20 cellular contexts compared by ENCODE assay signal in the genomic region with DNA sequence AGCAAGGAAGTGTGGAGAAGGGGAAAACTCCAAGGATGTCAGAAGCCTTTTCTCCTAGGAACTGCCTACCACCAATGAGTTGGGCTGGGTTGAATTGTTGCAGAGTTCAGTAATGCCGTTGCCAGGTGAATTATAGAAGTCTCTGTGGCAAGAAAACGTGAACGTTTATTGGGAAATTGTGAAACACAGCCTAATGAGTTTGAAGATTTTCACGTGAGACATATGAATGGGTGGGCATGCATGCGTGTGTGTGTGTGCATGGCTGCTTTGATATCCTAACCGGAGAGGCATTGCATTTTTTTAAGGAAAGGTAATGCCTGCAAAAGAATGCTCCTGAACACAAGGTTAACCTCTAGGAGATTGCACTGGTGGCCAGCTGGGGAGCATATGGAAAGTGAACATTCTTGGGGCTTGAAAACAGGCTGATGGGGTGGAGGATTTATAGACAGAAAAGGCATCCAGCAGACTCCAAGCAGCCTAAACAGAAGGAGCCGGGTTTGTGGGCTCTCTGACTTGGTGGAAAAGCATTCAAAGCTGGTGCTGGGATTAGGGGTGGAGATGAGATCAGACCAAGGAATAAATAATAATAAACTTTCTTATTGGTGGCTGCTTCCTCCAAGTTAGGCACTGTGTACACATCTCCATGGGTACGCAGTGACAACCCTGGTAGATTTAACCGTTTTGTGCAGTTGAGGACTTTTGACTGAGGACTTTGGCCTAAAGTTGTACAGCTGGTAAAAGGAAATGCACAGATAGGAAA.
A peak's percentile ranks its signal among the peaks of the same experiment; 100 is the strongest.
DNase-seq lines count a peak whose midpoint lies in the region; ATAC-seq and TF ChIP-seq lines count a peak whose summit lies in the region.
"Had no signal": no experiment of that assay in that cellular context is flagged by ENCODE, and none has a peak within 500 bp of the region (broad histone marks: within the 10 kb centered on the region; RNA-seq: fewer than 3 reads in every experiment).

No MANE protein-coding gene starts in this region.

- H3K27me3 ChIP-seq in stomach = peaks cover 0 to 3% (median 0%) of the 10 kb centered on the region in 3 donors
- H3K27me3 ChIP-seq: foreskin keratinocyte, right lobe of liver, vagina had no signal

- peaks cover 0 to 11% (median 0%) of the 10 kb centered on the region in 4 donors for H3K4me1 ChIP-seq in stomach
- H3K4me1 ChIP-seq: BE2C had no signal

- POLR2A ChIA-PET in RWPE1 (lab: Yijun Ruan, JAX; ENCODE audit: low non-redundant PET) = no interaction called here

- DNase-seq in EH (ENCODE audit: low read depth) (peak; percentile 82), RPMI7951 (ENCODE audit: low read depth) (peak; percentile 47), foreskin fibroblast (peak; percentile 40 to 85), stomach (no peak), RWPE1 (ENCODE audit: low spot score) (no peak), DMS153 treated with DMSO at 0.1 percent for 48 hours (lab: John Stamatoyannopoulos, UW; ENCODE audit: unreplicated experiment) (no peak), NCI-H1105 treated with DMSO at 0.1 percent for 48 hours (lab: John Stamatoyannopoulos, UW) (no peak)
- DNase-seq: activated CD4-positive, alpha-beta T cell treated with anti-CD3 and anti-CD28 coated beads for 48 hours; activated CD8-positive, alpha-beta memory T cell treated with anti-CD3 and anti-CD28 coated beads, Interleukin-2, amount 50 U/mL, for 4 hours; activated effector memory CD4-positive, alpha-beta T cell treated with anti-CD3 and anti-CD28 coated beads, Interleukin-2, amount 50 U/mL, for 16 hours; amygdala; BE2C; foreskin keratinocyte; NCI-H1694 treated with DMSO at 0.1 percent for 48 hours; NK-92 treated with Interleukin-12 subunit alpha and Interleukin-12 subunit beta, amount 100 ng/mL, for 24 hours; right lobe of liver; stimulated activated CD4-positive, alpha-beta T cell treated with anti-CD3 and anti-CD28 coated beads, Interleukin-2, amount 100 ng/mL, for 24 hours; SW 1271 had no signal

- no peak overlapping the region for H3K4me3 ChIP-seq in foreskin fibroblast (ENCODE audit: low read depth in 1 of 2, low read length in 2 of 2)
- no peak overlapping the region for H3K4me3 ChIP-seq in stomach
- H3K4me3 ChIP-seq: right lobe of liver, vagina had no signal

- no peak for TF ChIP-seq POLR2A in stomach (IDR thresholded peaks at IDR 0.05)

- no peak for ATAC-seq in GM19397 (IDR thresholded peaks at IDR 0.05; ENCODE audit: unreplicated experiment)
- ATAC-seq: foreskin keratinocyte, right lobe of liver had no signal

- no peaks in the 10 kb centered on the region for H3K9me3 ChIP-seq in stomach
- H3K9me3 ChIP-seq: BE2C, right lobe of liver, vagina had no signal

- intact Hi-C loops in stomach (cut with DNase I; ENCODE audit: low total_unique reads) = no loop called here

- no peak for TF ChIP-seq EP300 in stomach (IDR thresholded peaks at IDR 0.05)

- TF ChIP-seq CTCF in foreskin fibroblast (IDR thresholded peaks at IDR 0.05; ENCODE audit: low read depth, low read length) (no peak), stomach (IDR thresholded peaks at IDR 0.05) (no peak), RWPE1 (conservative IDR thresholded peaks at IDR 0.05; ENCODE audit: low read depth) (no peak)

- 67 to 72% (median 68%) methylated on average over 9 of the region's 9 CpGs for WGBS in stomach, 5 donors

- no peaks in the 10 kb centered on the region for H3K36me3 ChIP-seq in stomach
- H3K36me3 ChIP-seq: BE2C, right lobe of liver, vagina had no signal

- CTCF ChIA-PET in RWPE1 (lab: Yijun Ruan, JAX) = interaction anchor here (0.6 kb wide), 1 partner anchor 609 kb away, joined by 3 read pairs; no protein-coding TSS in a partner anchor

- peak overlapping the region in 3 of 5 donors; percentile 22 to 55 (median 29) for H3K27ac ChIP-seq in stomach
- H3K27ac ChIP-seq in RWPE1 = no peak overlapping the region
- H3K27ac ChIP-seq: foreskin keratinocyte, right lobe of liver, vagina had no signal

Comparison
In these comparisons a context has a peak if more than half of its experiments do, and no peak if none do; other contexts are left out.
1. DNase-seq: peak in EH (single experiment), RPMI7951 (single experiment) and foreskin fibroblast (2 of 2); none in stomach (single experiment), RWPE1 (single experiment), DMS153 treated with DMSO at 0.1 percent for 48 hours (single experiment) and NCI-H1105 treated with DMSO at 0.1 percent for 48 hours (single experiment).